In the genomic region with DNA sequence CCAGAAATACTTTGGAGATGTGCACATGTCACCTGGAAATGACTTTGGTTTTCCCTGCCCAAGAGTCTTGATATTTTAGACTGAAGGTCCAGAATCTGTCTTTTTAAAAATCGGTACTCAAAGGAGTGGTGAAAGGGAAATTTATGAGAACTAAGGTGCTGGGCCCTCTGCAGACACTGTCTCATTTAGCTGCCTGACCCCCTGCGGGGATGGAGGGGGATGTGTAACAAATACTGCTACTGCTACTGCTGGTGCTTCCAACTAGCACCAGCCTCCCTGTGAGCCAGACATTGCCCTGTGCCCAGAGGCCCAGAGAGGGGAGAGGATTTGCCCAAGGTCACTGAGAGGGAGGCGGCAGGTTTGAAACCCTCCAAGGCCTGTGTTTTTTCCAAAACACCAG, we compare ENCODE assay signal across 26 cellular contexts. TPM values are rescaled to one million over a fixed set of nuclear protein-coding genes. Genes with fewer than 3 reads are reported as not detected.
"Had no signal": no experiment of that assay in that cellular context is flagged by ENCODE, and none has a peak within 500 bp of the region (broad histone marks: within the 10 kb centered on the region; RNA-seq: fewer than 3 reads in every experiment).

No MANE protein-coding gene starts in this region.

- H3K27ac ChIP-seq: epithelial cell of prostate, esophagus muscularis mucosa, gastrocnemius medialis, pancreas, right lobe of liver, suprapubic skin, tibial artery, upper lobe of left lung, vagina had no signal

- ATAC-seq: pancreas; right lobe of liver; stimulated activated effector memory CD8-positive, alpha-beta T cell treated with anti-CD3 and anti-CD28 coated beads, Interleukin-12 subunit alpha, Interleukin-12 subunit beta, amount 100 ng/mL, for 72 hours; stimulated activated naive CD8-positive, alpha-beta T cell treated with anti-CD3 and anti-CD28 coated beads, Interleukin-15, Interleukin-2, amounts not matched to agents 100 U/mL and 50 U/mL, for 24 hours had no signal

- H3K27ac Mint-ChIP-seq: immature natural killer cell; naive B cell; progenitor cell of endocrine pancreas; stimulated activated effector memory CD8-positive, alpha-beta T cell treated with anti-CD3 and anti-CD28 coated beads, Interleukin-12 subunit alpha, Interleukin-12 subunit beta, amount 100 ng/mL, for 72 hours had no signal

- H3K4me3 Mint-ChIP-seq: immature natural killer cell; naive B cell; nephron; stimulated activated effector memory CD8-positive, alpha-beta T cell treated with anti-CD3 and anti-CD28 coated beads, Interleukin-12 subunit alpha, Interleukin-12 subunit beta, amount 100 ng/mL, for 72 hours had no signal

- H3K9me3 Mint-ChIP-seq: immature natural killer cell; naive B cell; nephron; stimulated activated effector memory CD8-positive, alpha-beta T cell treated with anti-CD3 and anti-CD28 coated beads, Interleukin-12 subunit alpha, Interleukin-12 subunit beta, amount 100 ng/mL, for 72 hours had no signal

- H3K4me1 ChIP-seq: pancreas, right lobe of liver, suprapubic skin, vagina had no signal

- H3K36me3 Mint-ChIP-seq: immature natural killer cell; naive B cell; stimulated activated effector memory CD8-positive, alpha-beta T cell treated with anti-CD3 and anti-CD28 coated beads, Interleukin-12 subunit alpha, Interleukin-12 subunit beta, amount 100 ng/mL, for 72 hours had no signal

- H3K4me3 ChIP-seq: dorsolateral prefrontal cortex, esophagus muscularis mucosa, gastrocnemius medialis, pancreas, right lobe of liver, suprapubic skin, tibial artery, upper lobe of left lung, vagina had no signal

- H3K36me3 ChIP-seq: esophagus muscularis mucosa, gastrocnemius medialis, pancreas, right lobe of liver, suprapubic skin, tibial artery, upper lobe of left lung, vagina had no signal

- DNase-seq: cortex of kidney; dorsolateral prefrontal cortex; effector memory CD4-positive, alpha-beta T cell; gastrocnemius medialis; immature natural killer cell; mesendoderm; naive B cell; occipital lobe; pancreas; stimulated activated CD4-positive, alpha-beta T cell treated with anti-CD3 and anti-CD28 coated beads, Interleukin-4, amount 100 ng/mL, for 1 hour; stimulated activated CD8-positive, alpha-beta memory T cell treated with anti-CD3 and anti-CD28 coated beads, Interleukin-4, amount 100 ng/mL, for 48 hours; stimulated activated naive CD8-positive, alpha-beta T cell treated with anti-CD3 and anti-CD28 coated beads, Interleukin-15, Interleukin-2, amounts not matched to agents 100 U/mL and 50 U/mL, for 24 hours; tibial artery; upper lobe of left lung had no signal

- H3K9me3 ChIP-seq: esophagus muscularis mucosa, gastrocnemius medialis, pancreas, right lobe of liver, suprapubic skin, tibial artery, upper lobe of left lung, vagina had no signal

RNA-seq across cellular contexts. Expression of a gene that starts 7.0 kb away (rescaled TPM):
- total RNA-seq: esophagus muscularis mucosa, fibroblast of villous mesenchyme, gastrocnemius medialis, liver, lung microvascular endothelial cell, progenitor cell of endocrine pancreas, right lobe of liver, suprapubic skin, upper lobe of left lung, vagina had no signal
- polyA plus RNA-seq: immature natural killer cell, keratinocyte, liver had no signal

RNA-seq across cellular contexts. Expression of a gene that starts 58.5 kb away (rescaled TPM):
- total RNA-seq: fibroblast of villous mesenchyme, liver, progenitor cell of endocrine pancreas, vagina had no signal
- polyA plus RNA-seq: immature natural killer cell, keratinocyte, liver had no signal
